Comparison of ENCODE assay signal across 8 cellular contexts in the genomic region with DNA sequence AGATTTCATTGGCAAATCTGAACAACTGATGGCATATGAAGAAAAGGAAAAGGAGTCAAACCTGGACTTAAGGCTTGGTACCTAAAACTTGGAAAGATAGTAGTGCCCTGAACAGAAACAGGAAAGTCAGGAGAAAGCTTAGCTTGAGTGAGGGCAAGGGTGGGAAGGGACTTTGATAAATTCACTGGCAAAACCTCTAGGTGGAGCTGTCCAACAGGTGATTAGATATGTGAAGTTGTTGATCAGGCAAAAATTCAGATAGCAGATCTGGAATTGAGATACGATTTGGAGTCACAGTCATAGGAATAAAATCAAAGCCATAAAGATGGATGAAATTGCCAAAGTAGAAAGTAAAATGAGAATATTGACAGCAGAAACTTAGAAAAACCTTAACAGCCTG. TPM values are rescaled to one million over a fixed set of nuclear protein-coding genes. Genes with fewer than 3 reads are reported as not detected.
DNase-seq lines count a peak whose midpoint lies in the region; TF ChIP-seq lines count a peak whose summit lies in the region.

No MANE protein-coding gene starts in this region.

- H3K4me3 ChIP-seq in sigmoid colon: no peak overlapping the region
- no peak overlapping the region for H3K4me3 ChIP-seq in neuronal stem cell (ENCODE audit: low read length in 2 of 2)

- intact Hi-C loops in sigmoid colon (cut with DNase I): loop anchor here (1.0 kb wide), 1 partner anchor 99 kb away; no protein-coding TSS in a partner anchor

- no peak for TF ChIP-seq EP300 in sigmoid colon (IDR thresholded peaks at IDR 0.05)

- WGBS in sigmoid colon, 2 donors: 5 to 18% methylated on average over 1 of the region's 1 CpG
- WGBS in neuronal stem cell (ENCODE audit: extremely low coverage in 2 of 2, insufficient read length in 2 of 2, insufficient replicate concordance in 1 of 2), 2 donors: no CpG with 5 or more reads among the region's 1 CpG

- TF ChIP-seq POLR2A in sigmoid colon (IDR thresholded peaks at IDR 0.05): no peak

- H2AK5ac ChIP-seq in neuronal stem cell (ENCODE audit: low read depth, low read length): no peak overlapping the region

- no peak overlapping the region for H2BK5ac ChIP-seq in neuronal stem cell (ENCODE audit: low read length)

- no peak overlapping the region for H3K18ac ChIP-seq in neuronal stem cell (ENCODE audit: low read length)

- H3K23ac ChIP-seq in neuronal stem cell (ENCODE audit: low read depth, low read length, poor library complexity): no peak overlapping the region

- H3K4ac ChIP-seq in neuronal stem cell (ENCODE audit: low read length): no peak overlapping the region

- no peak overlapping the region for H2AFZ ChIP-seq in neuronal stem cell (ENCODE audit: low read length)

- no peak overlapping the region for H3K9ac ChIP-seq in neuronal stem cell (ENCODE audit: low read depth, low read length, poor library complexity)

- H4K91ac ChIP-seq in neuronal stem cell (ENCODE audit: low read depth, low read length, poor library complexity): no peak overlapping the region

- no peak overlapping the region for H3K4me2 ChIP-seq in neuronal stem cell (ENCODE audit: insufficient read depth, low read length, poor library complexity, severe bottlenecking)

- H2BK15ac ChIP-seq in neuronal stem cell (ENCODE audit: low read length): no peak overlapping the region

- no peak overlapping the region for H2BK12ac ChIP-seq in neuronal stem cell (ENCODE audit: low read length)

- H4K8ac ChIP-seq in neuronal stem cell (ENCODE audit: low read depth, low read length): no peak overlapping the region

- H3K36me3 ChIP-seq in sigmoid colon: no peaks in the 10 kb centered on the region
- H3K36me3 ChIP-seq in neuronal stem cell (replicated peaks in 1 of 2; ENCODE audit: control insufficient read depth in 2 of 2, insufficient read depth in 2 of 2, low read length in 2 of 2): no peaks in the 10 kb centered on the region

- peak; percentile 41 for DNase-seq in stimulated activated CD4-positive, alpha-beta T cell treated with anti-CD3 and anti-CD28 coated beads, Interleukin-15, amount 100 ng/mL, for 24 hours
- no peak for DNase-seq in stimulated activated CD4-positive, alpha-beta T cell treated with anti-CD3 and anti-CD28 coated beads, Interleukin-4, amount 100 ng/mL, for 1 hour
- DNase-seq in H4 (ENCODE audit: low spot score) (peak; percentile 4), NCI-H2081 (lab: John Stamatoyannopoulos, UW) (peak; percentile 38 to 49), globus pallidus (ENCODE audit: low spot score) (peak; percentile 66), sigmoid colon (no peak), neuronal stem cell (ENCODE audit: low spot score) (no peak)
- DNase-seq in activated CD4-positive, alpha-beta T cell treated with anti-CD3 and anti-CD28 coated beads, Interleukin-2, amount 50 U/mL, for 1 hour: peak; percentile 21

- H3K9me3 ChIP-seq in sigmoid colon (no peaks in the 10 kb centered on the region), neuronal stem cell (replicated peaks in 1 of 2; ENCODE audit: control insufficient read depth in 2 of 2, insufficient read depth in 1 of 2, low read depth in 1 of 2, low read length in 2 of 2) (peaks cover 0 to 1% of the 10 kb centered on the region in 2 donors)

- no peak overlapping the region for H2BK120ac ChIP-seq in neuronal stem cell (ENCODE audit: low read depth, low read length)

- H3K79me1 ChIP-seq in neuronal stem cell (ENCODE audit: low read depth, low read length): no peaks in the 10 kb centered on the region

- TF ChIP-seq CTCF in sigmoid colon (IDR thresholded peaks at IDR 0.05): peak; percentile 52 to 72 (median 67)

- H3K27me3 ChIP-seq in sigmoid colon: no peaks in the 10 kb centered on the region
- H3K27me3 ChIP-seq in neuronal stem cell (ENCODE audit: control insufficient read depth in 3 of 3, insufficient read depth in 3 of 3, low read depth in 1 of 3, low read length in 3 of 3): no peaks in the 10 kb centered on the region

- H3K4me1 ChIP-seq in sigmoid colon: no peaks in the 10 kb centered on the region
- no peaks in the 10 kb centered on the region for H3K4me1 ChIP-seq in neuronal stem cell (ENCODE audit: control insufficient read depth in 2 of 2, insufficient read depth in 1 of 2, low read depth in 1 of 2, low read length in 2 of 2)

- no peak overlapping the region for H3K14ac ChIP-seq in neuronal stem cell (ENCODE audit: low read length)

- H3K27ac ChIP-seq in sigmoid colon (no peak overlapping the region), neuronal stem cell (replicated peaks; ENCODE audit: low read length) (no peak overlapping the region)

RNA-seq across cellular contexts. Expression of a gene that starts 16.1 kb away (rescaled TPM):
- 3.0 and 4.6 TPM in 2 replicates for total RNA-seq in H4 (2014; rRNA removed; shearing (Covaris generic))
- total RNA-seq in sigmoid colon: 100 to 1,000 TPM in 1 of 4 donors, 10 to 100 TPM in 3; 50.7 to 117 (median 54.7) TPM
- 1 to 10 TPM; 3.0 to 7.4 (median 3.9) TPM for polyA plus RNA-seq in sigmoid colon
- 25.0 TPM for polyA plus RNA-seq in neuronal stem cell (2013, experiment 1 of 2)
- 27.0 TPM for polyA plus RNA-seq in neuronal stem cell (2013, experiment 2 of 2)

RNA-seq across cellular contexts. Expression of a gene that starts 44.3 kb away (rescaled TPM):
- total RNA-seq in H4 (2014; rRNA removed; shearing (Covaris generic)): not detected in 2 replicates
- not detected for total RNA-seq in sigmoid colon
- not detected for polyA plus RNA-seq in sigmoid colon
- not detected for polyA plus RNA-seq in neuronal stem cell (2013, experiment 1 of 2)
- not detected for polyA plus RNA-seq in neuronal stem cell (2013, experiment 2 of 2)

Comparison
In these comparisons a context has a peak if more than half of its experiments do, and no peak if none do; other contexts are left out.
1. DNase-seq: peak in stimulated activated CD4-positive, alpha-beta T cell treated with anti-CD3 and anti-CD28 coated beads, Interleukin-15, amount 100 ng/mL, for 24 hours (single experiment), H4 (single experiment), NCI-H2081 (2 of 2), activated CD4-positive, alpha-beta T cell treated with anti-CD3 and anti-CD28 coated beads, Interleukin-2, amount 50 U/mL, for 1 hour (single experiment) and globus pallidus (single experiment); none in stimulated activated CD4-positive, alpha-beta T cell treated with anti-CD3 and anti-CD28 coated beads, Interleukin-4, amount 100 ng/mL, for 1 hour (single experiment), sigmoid colon (single experiment) and neuronal stem cell (single experiment).